22 cellular contexts compared by ENCODE assay signal in genomic region chr5:113118765-113119164, GRCh38.
DNase-seq lines count a peak whose midpoint lies in the region; ATAC-seq and TF ChIP-seq lines count a peak whose summit lies in the region.
"Had no signal": no experiment of that assay in that cellular context is flagged by ENCODE, and none has a peak within 500 bp of the region (broad histone marks: within the 10 kb centered on the region; RNA-seq: fewer than 3 reads in every experiment).

No MANE protein-coding gene starts in this region.

- intact Hi-C loops in right cardiac atrium (cut with DNase I) (no loop called here), ascending aorta (cut with DNase I) (no loop called here)

- H3K4me3 Mint-ChIP-seq in WTC11 = no peak overlapping the region

- H3K9ac ChIP-seq in rectal smooth muscle tissue (ENCODE audit: low read length) = no peak overlapping the region

- 28% methylated on average over 7 of the region's 7 CpGs for WGBS in right cardiac atrium

- H3K4me1 ChIP-seq in BE2C = peaks cover 52% of the 10 kb centered on the region
- H3K4me1 ChIP-seq in right cardiac atrium (ENCODE audit: control insufficient read depth, insufficient read depth, low read length) = peaks cover 26% of the 10 kb centered on the region
- peaks cover 5% of the 10 kb centered on the region for H3K4me1 ChIP-seq in rectal smooth muscle tissue (ENCODE audit: control insufficient read depth, insufficient read depth, low read length)
- H3K4me1 ChIP-seq in ascending aorta = no peaks in the 10 kb centered on the region

- H3K27ac ChIP-seq in right cardiac atrium (ENCODE audit: low read length) (peak overlapping the region; percentile 47), rectal smooth muscle tissue (ENCODE audit: low read depth, low read length) (peak overlapping the region; percentile 25), ascending aorta (no peak overlapping the region)
- H3K27ac ChIP-seq: epithelial cell of prostate, SK-N-MC, upper lobe of right lung had no signal

- peaks cover 26% of the 10 kb centered on the region for H3K36me3 ChIP-seq in BE2C
- H3K36me3 ChIP-seq in rectal smooth muscle tissue (ENCODE audit: control insufficient read depth, insufficient read depth, low read length) = no peaks in the 10 kb centered on the region
- no peaks in the 10 kb centered on the region for H3K36me3 ChIP-seq in ascending aorta
- H3K36me3 ChIP-seq: upper lobe of right lung had no signal

- no peaks in the 10 kb centered on the region for H3K27me3 Mint-ChIP-seq in WTC11 (ENCODE audit: low read depth)

- POLR2A ChIA-PET in WTC11 (lab: Charles Lee) = interaction anchor here (0.6 to 1.5 kb wide), 2 partner anchors 25 to 176 kb away, joined by 3 read pairs; no protein-coding TSS in a partner anchor

- H3K27ac Mint-ChIP-seq in WTC11 = peak overlapping the region; percentile 6; the same call in 1 of the 2 replicates

- TF ChIP-seq CTCF in BE2C (IDR thresholded peaks at IDR 0.05; ENCODE audit: low read depth, low read length) (no peak), WTC11 (IDR thresholded peaks at IDR 0.05) (no peak), ascending aorta (IDR thresholded peaks at IDR 0.05) (no peak)

- H3K4me1 Mint-ChIP-seq in WTC11 = peaks cover 10% of the 10 kb centered on the region

- H3K36me3 Mint-ChIP-seq in WTC11 = peaks cover 21% of the 10 kb centered on the region

- 0 out of 2 replicates have a peak, but pooled peaks have one; percentile 26 for ATAC-seq in WTC11
- peak; percentile 44 to 56 for ATAC-seq in right cardiac atrium
- ATAC-seq in GM18868 (IDR thresholded peaks at IDR 0.05; ENCODE audit: unreplicated experiment) = no peak
- ATAC-seq in HG02763 (IDR thresholded peaks at IDR 0.05; ENCODE audit: unreplicated experiment) = no peak
- ATAC-seq in HG02678 (IDR thresholded peaks at IDR 0.05; ENCODE audit: unreplicated experiment) = no peak
- ATAC-seq: HCT116 had no signal

- H3K9me3 ChIP-seq in BE2C (no peaks in the 10 kb centered on the region), right cardiac atrium (ENCODE audit: control insufficient read depth, low read length) (no peaks in the 10 kb centered on the region), ascending aorta (no peaks in the 10 kb centered on the region)
- H3K9me3 ChIP-seq: mucosa of descending colon, upper lobe of right lung had no signal

- H3K9me3 Mint-ChIP-seq in WTC11 = peaks cover 17% of the 10 kb centered on the region

- H3K4me3 ChIP-seq in BE2C (ENCODE audit: low read depth, low read length) (no peak overlapping the region), right cardiac atrium (ENCODE audit: low read length) (no peak overlapping the region), rectal smooth muscle tissue (ENCODE audit: low read length) (peak overlapping the region; percentile 9), ascending aorta (no peak overlapping the region)
- H3K4me3 ChIP-seq: mucosa of descending colon, SK-N-MC, upper lobe of right lung had no signal

- no peaks in the 10 kb centered on the region for H3K27me3 ChIP-seq in BE2C
- no peaks in the 10 kb centered on the region for H3K27me3 ChIP-seq in right cardiac atrium (ENCODE audit: control insufficient read depth, insufficient read depth)
- no peaks in the 10 kb centered on the region for H3K27me3 ChIP-seq in rectal smooth muscle tissue (ENCODE audit: control insufficient read depth, insufficient read depth, low read length)
- H3K27me3 ChIP-seq in ascending aorta = no peaks in the 10 kb centered on the region
- H3K27me3 ChIP-seq: upper lobe of right lung had no signal

- peak; percentile 45 for DNase-seq in BE2C
- DNase-seq in WTC11 (ENCODE audit: low spot score) = no peak
- DNase-seq in right cardiac atrium = peak in 2 of 3 donors; percentile 66 to 71
- no peak for DNase-seq in ascending aorta (ENCODE audit: low spot score in 2 of 2)
- DNase-seq: activated CD4-positive, alpha-beta T cell treated with anti-CD3 and anti-CD28 coated beads for 4 hours; activated CD8-positive, alpha-beta memory T cell treated with anti-CD3 and anti-CD28 coated beads, Interleukin-2, amount 50 U/mL, for 48 hours; activated gamma-delta T cell treated with Interleukin-2 at 50 U/mL for 16 hours; Calu3; cortex of kidney; NCI-H2029 treated with DMSO at 0.1 percent for 48 hours; NCI-H510A treated with DMSO at 0.1 percent for 48 hours; occipital lobe; stimulated activated CD4-positive, alpha-beta T cell treated with anti-CD3 and anti-CD28 coated beads, Interleukin-4, amount 100 ng/mL, for 4 hours had no signal

- CTCF ChIA-PET in WTC11 (lab: Charles Lee) = no interaction called here

TF ChIP-seq in WTC11, 78 proteins besides CTCF, POLR2A, EP300 and RAD21 (continues in another document):
- no peak for TF ChIP-seq USF2 (CRISPR knock-in tag; IDR thresholded peaks at IDR 0.05)
- TF ChIP-seq ELF4 (CRISPR knock-in tag; IDR thresholded peaks at IDR 0.05; ENCODE audit: low read depth) = no peak
- no peak for TF ChIP-seq RELA (CRISPR knock-in tag; IDR thresholded peaks at IDR 0.05; ENCODE audit: borderline replicate concordance)
- TF ChIP-seq ZNF317 (CRISPR knock-in tag; IDR thresholded peaks at IDR 0.05; ENCODE audit: borderline replicate concordance, low read depth) = no peak
- TF ChIP-seq NFE2L1 (CRISPR knock-in tag; IDR thresholded peaks at IDR 0.05) = no peak
- no peak for TF ChIP-seq ZNF263 (CRISPR knock-in tag; IDR thresholded peaks at IDR 0.05; ENCODE audit: low read depth)
- TF ChIP-seq, protein P1, sequence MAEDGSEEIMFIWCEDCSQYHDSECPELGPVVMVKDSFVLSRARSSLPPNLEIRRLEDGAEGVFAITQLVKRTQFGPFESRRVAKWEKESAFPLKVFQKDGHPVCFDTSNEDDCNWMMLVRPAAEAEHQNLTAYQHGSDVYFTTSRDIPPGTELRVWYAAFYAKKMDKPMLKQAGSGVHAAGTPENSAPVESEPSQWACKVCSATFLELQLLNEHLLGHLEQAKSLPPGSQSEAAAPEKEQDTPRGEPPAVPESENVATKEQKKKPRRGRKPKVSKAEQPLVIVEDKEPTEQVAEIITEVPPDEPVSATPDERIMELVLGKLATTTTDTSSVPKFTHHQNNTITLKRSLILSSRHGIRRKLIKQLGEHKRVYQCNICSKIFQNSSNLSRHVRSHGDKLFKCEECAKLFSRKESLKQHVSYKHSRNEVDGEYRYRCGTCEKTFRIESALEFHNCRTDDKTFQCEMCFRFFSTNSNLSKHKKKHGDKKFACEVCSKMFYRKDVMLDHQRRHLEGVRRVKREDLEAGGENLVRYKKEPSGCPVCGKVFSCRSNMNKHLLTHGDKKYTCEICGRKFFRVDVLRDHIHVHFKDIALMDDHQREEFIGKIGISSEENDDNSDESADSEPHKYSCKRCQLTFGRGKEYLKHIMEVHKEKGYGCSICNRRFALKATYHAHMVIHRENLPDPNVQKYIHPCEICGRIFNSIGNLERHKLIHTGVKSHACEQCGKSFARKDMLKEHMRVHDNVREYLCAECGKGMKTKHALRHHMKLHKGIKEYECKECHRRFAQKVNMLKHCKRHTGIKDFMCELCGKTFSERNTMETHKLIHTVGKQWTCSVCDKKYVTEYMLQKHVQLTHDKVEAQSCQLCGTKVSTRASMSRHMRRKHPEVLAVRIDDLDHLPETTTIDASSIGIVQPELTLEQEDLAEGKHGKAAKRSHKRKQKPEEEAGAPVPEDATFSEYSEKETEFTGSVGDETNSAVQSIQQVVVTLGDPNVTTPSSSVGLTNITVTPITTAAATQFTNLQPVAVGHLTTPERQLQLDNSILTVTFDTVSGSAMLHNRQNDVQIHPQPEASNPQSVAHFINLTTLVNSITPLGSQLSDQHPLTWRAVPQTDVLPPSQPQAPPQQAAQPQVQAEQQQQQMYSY (CRISPR knock-in tag; IDR thresholded peaks at IDR 0.05) = no peak
- TF ChIP-seq ZNF232 (CRISPR knock-in tag; IDR thresholded peaks at IDR 0.05) = no peak
- no peak for TF ChIP-seq JAZF1 (CRISPR knock-in tag; IDR thresholded peaks at IDR 0.05)
- TF ChIP-seq ZNF396 (CRISPR knock-in tag; IDR thresholded peaks at IDR 0.05; ENCODE audit: borderline replicate concordance) = no peak
- TF ChIP-seq GRHL2 (CRISPR knock-in tag; IDR thresholded peaks at IDR 0.05; ENCODE audit: insufficient replicate concordance, severe bottlenecking) = no peak
- TF ChIP-seq TCF7 (CRISPR knock-in tag; IDR thresholded peaks at IDR 0.05; ENCODE audit: low read depth) = no peak
- TF ChIP-seq SMAD4 (CRISPR knock-in tag; IDR thresholded peaks at IDR 0.05) = no peak
- TF ChIP-seq, protein P2, sequence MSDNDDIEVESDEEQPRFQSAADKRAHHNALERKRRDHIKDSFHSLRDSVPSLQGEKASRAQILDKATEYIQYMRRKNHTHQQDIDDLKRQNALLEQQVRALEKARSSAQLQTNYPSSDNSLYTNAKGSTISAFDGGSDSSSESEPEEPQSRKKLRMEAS (CRISPR knock-in tag; IDR thresholded peaks at IDR 0.05) = no peak
- TF ChIP-seq, protein P3, sequence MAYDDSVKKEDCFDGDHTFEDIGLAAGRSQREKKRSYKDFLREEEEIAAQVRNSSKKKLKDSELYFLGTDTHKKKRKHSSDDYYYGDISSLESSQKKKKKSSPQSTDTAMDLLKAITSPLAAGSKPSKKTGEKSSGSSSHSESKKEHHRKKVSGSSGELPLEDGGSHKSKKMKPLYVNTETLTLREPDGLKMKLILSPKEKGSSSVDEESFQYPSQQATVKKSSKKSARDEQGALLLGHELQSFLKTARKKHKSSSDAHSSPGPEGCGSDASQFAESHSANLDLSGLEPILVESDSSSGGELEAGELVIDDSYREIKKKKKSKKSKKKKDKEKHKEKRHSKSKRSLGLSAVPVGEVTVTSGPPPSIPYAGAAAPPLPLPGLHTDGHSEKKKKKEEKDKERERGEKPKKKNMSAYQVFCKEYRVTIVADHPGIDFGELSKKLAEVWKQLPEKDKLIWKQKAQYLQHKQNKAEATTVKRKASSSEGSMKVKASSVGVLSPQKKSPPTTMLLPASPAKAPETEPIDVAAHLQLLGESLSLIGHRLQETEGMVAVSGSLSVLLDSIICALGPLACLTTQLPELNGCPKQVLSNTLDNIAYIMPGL (CRISPR knock-in tag; IDR thresholded peaks at IDR 0.05) = no peak
- no peak for TF ChIP-seq TEAD1 (CRISPR knock-in tag; IDR thresholded peaks at IDR 0.05)

Comparison
In these comparisons a context has a peak if more than half of its experiments do, and no peak if none do; other contexts are left out.
1. DNase-seq: peak in BE2C (single experiment) and right cardiac atrium (2 of 3); none in WTC11 (single experiment) and ascending aorta (0 of 2).
2. ATAC-seq: peak in WTC11 (single experiment) and right cardiac atrium (2 of 2); none in GM18868 (single experiment), HG02763 (single experiment) and HG02678 (single experiment).
3. H3K27ac ChIP-seq: peak in right cardiac atrium (single experiment) and rectal smooth muscle tissue (single experiment); none in ascending aorta (0 of 2).